In the genomic region with DNA sequence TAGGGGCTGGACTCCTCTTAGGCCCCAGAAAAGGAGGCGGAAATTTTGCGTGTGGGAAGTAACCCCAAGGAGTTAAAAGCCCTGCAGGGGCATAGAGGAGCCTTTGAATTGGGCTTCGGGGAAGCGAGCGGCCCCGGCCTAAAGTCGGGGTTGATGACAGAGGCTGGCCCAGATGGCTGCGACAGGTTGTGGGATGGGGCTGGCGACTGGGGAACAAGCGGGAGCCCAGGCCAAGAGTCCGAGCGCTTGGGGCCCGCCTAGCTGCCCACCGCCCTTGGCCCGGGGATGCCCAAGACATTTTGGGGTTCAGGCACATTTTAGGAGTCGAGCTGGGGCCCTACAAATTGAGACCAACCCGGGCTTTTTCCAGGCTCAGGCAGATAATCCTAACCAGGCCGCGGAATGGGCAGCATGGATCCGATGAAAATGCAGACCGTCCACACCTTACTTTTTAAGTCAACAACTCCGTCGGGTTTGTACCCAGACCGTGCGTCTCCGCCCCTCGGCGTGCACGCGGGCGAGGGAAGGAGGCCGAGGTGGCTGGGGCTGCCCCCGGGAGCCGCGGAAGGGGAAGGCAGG, we compare ENCODE assay signal across 7 cellular contexts. TPM values are rescaled to one million over a fixed set of nuclear protein-coding genes. Genes with fewer than 3 reads are reported as not detected.
DNase-seq lines count a peak whose midpoint lies in the region; ATAC-seq and TF ChIP-seq lines count a peak whose summit lies in the region.
"Had no signal": no experiment of that assay in that cellular context is flagged by ENCODE, and none has a peak within 500 bp of the region (broad histone marks: within the 10 kb centered on the region; RNA-seq: fewer than 3 reads in every experiment).

No MANE protein-coding gene starts in this region.

- intact Hi-C loops in left ventricle myocardium superior (cut with micrococcal nuclease) (no loop called here), tibial artery (cut with DNase I; ENCODE audit: low total_unique reads) (no loop called here)

- DNase-seq in activated CD4-positive, CD25-positive, alpha-beta regulatory T cell treated with anti-CD3 and anti-CD28 coated beads, Interleukin-2, amount 50 U/mL, for 72 hours, result peak; percentile 48
- no peak for DNase-seq in activated CD4-positive, CD25-positive, alpha-beta regulatory T cell (lab: John Stamatoyannopoulos, UW)
- DNase-seq in left ventricle myocardium superior (no peak), tibial artery (no peak), D341Med (ENCODE audit: low spot score) (no peak)
- DNase-seq: activated CD4-positive, alpha-beta T cell treated with anti-CD3 and anti-CD28 coated beads for 1 hour had no signal

- H3K9me3 ChIP-seq in tibial artery, result no peaks in the 10 kb centered on the region

- ATAC-seq in left ventricle myocardium superior, result peak; percentile 8
- ATAC-seq in GM21515 (IDR thresholded peaks at IDR 0.05; ENCODE audit: unreplicated experiment), result no peak

- H3K4me1 ChIP-seq in tibial artery, result peaks cover 0 to 45% (median 21%) of the 10 kb centered on the region in 4 donors

- TF ChIP-seq CTCF in tibial artery (IDR thresholded peaks at IDR 0.05), result no peak

- peak overlapping the region; percentile 50 to 64 for H3K4me3 ChIP-seq in tibial artery

- peak overlapping the region; percentile 68 to 76 for H3K27ac ChIP-seq in tibial artery

- H3K27me3 ChIP-seq in tibial artery, result peaks cover 0 to 13% of the 10 kb centered on the region in 2 donors

- no peaks in the 10 kb centered on the region for H3K36me3 ChIP-seq in tibial artery

RNA-seq across cellular contexts. Expression of gene RTKN, which starts 0.5 kb away (rescaled TPM):
- 21.4 TPM for total RNA-seq in left ventricle myocardium superior

RNA-seq across cellular contexts. Expression of gene INO80B, which starts 13.7 kb away (rescaled TPM):
- total RNA-seq in left ventricle myocardium superior, result 16.4 TPM

RNA-seq across cellular contexts. Expression of gene WBP1, which starts 17.0 kb away (rescaled TPM):
- total RNA-seq in left ventricle myocardium superior, result 48.0 TPM

RNA-seq across cellular contexts. Expression of gene WDR54, which starts 19.7 kb away (rescaled TPM):
- 4.4 TPM for total RNA-seq in left ventricle myocardium superior

RNA-seq across cellular contexts. Expression of gene C2orf81, which starts 19.8 kb away (rescaled TPM):
- 0.79 TPM for total RNA-seq in left ventricle myocardium superior
